7 cellular contexts compared by ENCODE assay signal in the genomic region with DNA sequence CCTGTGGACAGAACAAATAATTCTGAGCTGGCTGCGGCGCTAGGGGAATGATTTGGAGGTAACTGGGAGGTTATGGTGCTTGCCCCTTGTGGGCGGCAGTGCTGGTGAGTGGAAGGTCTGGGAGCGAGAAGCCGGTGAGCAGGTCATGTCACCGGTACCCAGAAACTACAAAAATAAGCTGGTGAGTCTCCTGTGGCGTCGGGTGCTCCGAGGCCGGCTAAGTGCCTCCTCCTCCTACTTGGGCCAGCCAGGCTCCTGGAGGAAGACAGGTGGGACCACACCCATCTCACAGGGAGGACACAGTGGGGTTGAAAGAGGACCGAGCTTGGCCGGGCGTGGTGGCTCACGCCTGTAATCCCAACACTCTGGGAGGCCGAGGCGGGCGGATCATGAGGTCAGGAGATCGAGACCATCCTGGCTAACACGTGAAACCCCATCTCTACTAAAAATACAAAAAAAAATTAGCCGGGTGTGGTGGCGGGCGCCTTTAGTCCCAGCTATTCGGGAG. TPM values are rescaled to one million over a fixed set of nuclear protein-coding genes. Genes with fewer than 3 reads are reported as not detected.
A peak's percentile ranks its signal among the peaks of the same experiment; 100 is the strongest.
DNase-seq lines count a peak whose midpoint lies in the region; ATAC-seq, FAIRE-seq and TF ChIP-seq lines count a peak whose summit lies in the region.
"Not testable (repeated sequence)": the region's sequence is repeated elsewhere in the genome, so short reads cannot be mapped to it uniquely, and the experiment has no call there.

No MANE protein-coding gene starts in this region.

- not testable (repeated sequence) for H2BK120ac ChIP-seq in IMR-90 (ENCODE audit: low read depth, low read length); mesenchymal stem cell (ENCODE audit: low read depth, low read length); trophoblast cell (ENCODE audit: insufficient read depth, low read length, poor library complexity)

- BruUV-seq in IMR-90 (replicated peaks; lab: Mats Ljungman, UMichigan) = not testable (repeated sequence)

- TF ChIP-seq RAD21 in IMR-90 (IDR thresholded peaks at IDR 0.05; ENCODE audit: low read length) = not testable (repeated sequence)

- not testable (repeated sequence) for TF ChIP-seq POLR2A in IMR-90 (IDR thresholded peaks at IDR 0.05; ENCODE audit: low read depth, low read length)

- H3K36me3 Mint-ChIP-seq in activated naive CD8-positive, alpha-beta T cell; endothelial cell (ENCODE audit: low read depth, unreplicated experiment): not testable (repeated sequence)

- H4K12ac ChIP-seq in trophoblast cell (ENCODE audit: low read depth, low read length) = not testable (repeated sequence)

- POLR2A ChIA-PET in IMR-90 (lab: Charles Lee; ENCODE audit: unreplicated experiment) = not testable (repeated sequence)

- not testable (repeated sequence) for H3K23ac ChIP-seq in IMR-90 (ENCODE audit: low read depth, low read length); mesenchymal stem cell (ENCODE audit: low read length in 2 of 2); trophoblast cell (ENCODE audit: low read length)

- WGBS in IMR-90 (ENCODE audit: extremely low coverage in 2 of 2, insufficient read length in 1 of 2), 2 experiments = no CpG with 5 or more reads among the region's 23 CpGs
- 93% methylated on average over 22 of the region's 23 CpGs for WGBS in mesenchymal stem cell
- no CpG with 5 or more reads among the region's 23 CpGs for WGBS in trophoblast cell (ENCODE audit: extremely low coverage, insufficient coverage, insufficient read length)

- not testable (repeated sequence) for H2BK20ac ChIP-seq in IMR-90 (ENCODE audit: low read depth, low read length)

- H3K27ac ChIP-seq in BLaER1 treated with 17β-estradiol and CSF1 and Interleukin-3, amounts not matched to agents 10 nM and 100 nM; IMR-90 (ENCODE audit: insufficient read depth, low read length); mesenchymal stem cell (ENCODE audit: low read length, poor library complexity, severe bottlenecking); trophoblast cell (ENCODE audit: low read depth, low read length): not testable (repeated sequence)

- TF ChIP-seq CTCF in IMR-90 (conservative IDR thresholded peaks at IDR 0.05; ENCODE audit: low read depth, low read length); endothelial cell (IDR thresholded peaks at IDR 0.05; ENCODE audit: unreplicated experiment): not testable (repeated sequence)

- peak; percentile 32 for FAIRE-seq in urothelium cell line (lab: Jason Lieb, UNC)

- peaks cover 0 to 37% (median 13%) of the 10 kb centered on the region in 11 experiments; a peak in 12 of 22 replicates for H4K20me1 ChIP-seq in BLaER1 treated with 17β-estradiol and CSF1 and Interleukin-3, amounts not matched to agents 10 nM and 100 nM
- not testable (repeated sequence) for H4K20me1 ChIP-seq in IMR-90 (ENCODE audit: insufficient read depth, low read length)

- H3K4me2 ChIP-seq in BLaER1 treated with 17β-estradiol and CSF1 and Interleukin-3, amounts not matched to agents 10 nM and 100 nM = peak overlapping the region in 8 of 11 experiments; percentile 29 to 87 (median 68); a peak in 7 of 22 replicates
- not testable (repeated sequence) for H3K4me2 ChIP-seq in IMR-90 (ENCODE audit: low read depth, low read length); mesenchymal stem cell (ENCODE audit: low read length, poor library complexity, severe bottlenecking); trophoblast cell (ENCODE audit: low read length)

- intact Hi-C loops in IMR-90 (cut with micrococcal nuclease) = not testable (repeated sequence)

- H3K14ac ChIP-seq in IMR-90 (replicated peaks; ENCODE audit: low read depth, low read length); mesenchymal stem cell (ENCODE audit: low read length in 2 of 2); trophoblast cell (ENCODE audit: low read length): not testable (repeated sequence)

- H2BK15ac ChIP-seq in IMR-90 (ENCODE audit: low read depth, low read length) = not testable (repeated sequence)
- H2BK15ac ChIP-seq in mesenchymal stem cell (ENCODE audit: low read depth, poor library complexity, severe bottlenecking) = peak overlapping the region; percentile 46

- H3K79me1 ChIP-seq in IMR-90 (ENCODE audit: low read depth in 1 of 2, low read length in 2 of 2); mesenchymal stem cell (replicated peaks; ENCODE audit: low read length, poor library complexity, severe bottlenecking); trophoblast cell (ENCODE audit: low read length): not testable (repeated sequence)

- not testable (repeated sequence) for H2AK5ac ChIP-seq in IMR-90 (ENCODE audit: low read depth, low read length); mesenchymal stem cell (ENCODE audit: low read length, severe bottlenecking); trophoblast cell (ENCODE audit: low read length)

- H3K18ac ChIP-seq in IMR-90 (ENCODE audit: low read depth, low read length); mesenchymal stem cell (ENCODE audit: low read depth in 1 of 2, low read length in 2 of 2); trophoblast cell (ENCODE audit: low read length): not testable (repeated sequence)

- dilution Hi-C loops in IMR-90 (cut with HindIII; ENCODE audit: low sequenced_read_pairs, unreplicated experiment) = not testable (repeated sequence)

- H3K27me3 Mint-ChIP-seq in activated naive CD8-positive, alpha-beta T cell = peaks cover 11% of the 10 kb centered on the region
- H3K27me3 Mint-ChIP-seq in endothelial cell (ENCODE audit: unreplicated experiment) = peaks cover 13% of the 10 kb centered on the region

- CTCF ChIA-PET in IMR-90 (lab: Yijun Ruan, JAX) = interaction anchor here (1.2 kb wide), 1 partner anchor 46 kb away, joined by 8 read pairs; no protein-coding TSS in a partner anchor

- in situ Hi-C loops in IMR-90 (cut with MboI; ENCODE audit: low sequenced_read_pairs) = loop anchor here (25.0 kb wide), 1 partner anchor 470 kb away; no protein-coding TSS in a partner anchor

- peaks cover 54 to 81% (median 68%) of the 10 kb centered on the region in 10 experiments for H3K4me1 ChIP-seq in BLaER1 treated with 17β-estradiol and CSF1 and Interleukin-3, amounts not matched to agents 10 nM and 100 nM
- not testable (repeated sequence) for H3K4me1 ChIP-seq in IMR-90 (ENCODE audit: control insufficient read depth, insufficient read depth, low read length)
- peaks cover 38% of the 10 kb centered on the region for H3K4me1 ChIP-seq in mesenchymal stem cell (ENCODE audit: control insufficient read depth, insufficient read depth, low read depth, low read length)
- peaks cover 21 to 22% of the 10 kb centered on the region in 2 experiments for H3K4me1 ChIP-seq in trophoblast cell (ENCODE audit: control insufficient read depth in 1 of 2, insufficient read depth in 2 of 2, low read length in 2 of 2)

- not testable (repeated sequence) for H2AFZ ChIP-seq in IMR-90 (replicated peaks; ENCODE audit: low read length, poor library complexity); mesenchymal stem cell (ENCODE audit: low read depth, low read length); trophoblast cell (ENCODE audit: insufficient read depth, low read length, poor library complexity)

- DNase-seq in IMR-90; endothelial cell (ENCODE audit: low spot score); mesenchymal stem cell; trophoblast cell; urothelium cell line (ENCODE audit: low spot score): not testable (repeated sequence)

- H4K5ac ChIP-seq in IMR-90 (ENCODE audit: low read depth, low read length) = not testable (repeated sequence)

- H3K9ac ChIP-seq in BLaER1 treated with 17β-estradiol and CSF1 and Interleukin-3, amounts not matched to agents 10 nM and 100 nM; IMR-90 (ENCODE audit: low read depth, low read length); mesenchymal stem cell (ENCODE audit: low read length); trophoblast cell (ENCODE audit: low read length): not testable (repeated sequence)

- not testable (repeated sequence) for ATAC-seq in IMR-90 (ENCODE audit: low read depth)

- not testable (repeated sequence) for H4K8ac ChIP-seq in IMR-90 (ENCODE audit: low read depth in 2 of 2, low read length in 2 of 2); mesenchymal stem cell (ENCODE audit: low read length); trophoblast cell (ENCODE audit: low read depth, low read length)

- H3K4me1 Mint-ChIP-seq in activated naive CD8-positive, alpha-beta T cell (ENCODE audit: low read depth) = not testable (repeated sequence)
- peaks cover 11% of the 10 kb centered on the region for H3K4me1 Mint-ChIP-seq in endothelial cell (ENCODE audit: unreplicated experiment)

- H3K4me3 Mint-ChIP-seq in activated naive CD8-positive, alpha-beta T cell; endothelial cell (ENCODE audit: unreplicated experiment): not testable (repeated sequence)

- not testable (repeated sequence) for H3K36me3 ChIP-seq in BLaER1 treated with 17β-estradiol and CSF1 and Interleukin-3, amounts not matched to agents 10 nM and 100 nM; IMR-90 (ENCODE audit: control insufficient read depth, insufficient read depth, low read length); mesenchymal stem cell (ENCODE audit: control insufficient read depth in 1 of 2, insufficient read depth in 2 of 2, low read depth in 1 of 2, low read length in 2 of 2); trophoblast cell (ENCODE audit: control insufficient read depth in 1 of 2, insufficient read depth in 2 of 2, low read length in 2 of 2)

- peak overlapping the region; percentile 55 for H2AK9ac ChIP-seq in IMR-90 (replicated peaks; ENCODE audit: low read depth, low read length, poor library complexity)

- H2BK5ac ChIP-seq in IMR-90 (ENCODE audit: low read depth, low read length, poor library complexity, severe bottlenecking); mesenchymal stem cell (ENCODE audit: low read depth, low read length, poor library complexity, severe bottlenecking); trophoblast cell (ENCODE audit: low read depth, low read length, poor library complexity): not testable (repeated sequence)

- not testable (repeated sequence) for H2BK12ac ChIP-seq in mesenchymal stem cell (ENCODE audit: low read length in 2 of 2); trophoblast cell (ENCODE audit: low read length)

- not testable (repeated sequence) for H3K79me2 ChIP-seq in trophoblast cell (ENCODE audit: control insufficient read depth, insufficient read depth, low read length, poor library complexity)

- H3K27ac Mint-ChIP-seq in activated naive CD8-positive, alpha-beta T cell = peak overlapping the region; percentile 34
- peak overlapping the region; percentile 13 for H3K27ac Mint-ChIP-seq in endothelial cell (ENCODE audit: unreplicated experiment)

- not testable (repeated sequence) for H3K9me3 ChIP-seq in BLaER1 treated with 17β-estradiol and CSF1 and Interleukin-3, amounts not matched to agents 10 nM and 100 nM (replicated peaks in 1 of 11); IMR-90 (ENCODE audit: control insufficient read depth, insufficient read depth, low read length); mesenchymal stem cell (ENCODE audit: control insufficient read depth, low read length); trophoblast cell (ENCODE audit: insufficient read depth, low read depth, low read length)

- H3K27me3 ChIP-seq in BLaER1 treated with 17β-estradiol and CSF1 and Interleukin-3, amounts not matched to agents 10 nM and 100 nM = peaks cover 38 to 45% (median 42%) of the 10 kb centered on the region in 11 experiments
- not testable (repeated sequence) for H3K27me3 ChIP-seq in IMR-90 (ENCODE audit: control insufficient read depth, insufficient read depth, low read length)
- H3K27me3 ChIP-seq in mesenchymal stem cell (ENCODE audit: control insufficient read depth in 1 of 2, insufficient read depth in 1 of 2, low read length in 2 of 2) (peaks cover 20 to 31% of the 10 kb centered on the region in 2 experiments), trophoblast cell (ENCODE audit: insufficient read depth, low read length) (peaks cover 22% of the 10 kb centered on the region)

- H3K4me3 ChIP-seq in BLaER1 treated with 17β-estradiol and CSF1 and Interleukin-3, amounts not matched to agents 10 nM and 100 nM; IMR-90 (ENCODE audit: insufficient read depth, low read depth, low read length); mesenchymal stem cell (ENCODE audit: insufficient read depth in 1 of 2, low read depth in 1 of 2, low read length in 2 of 2); trophoblast cell (ENCODE audit: low read depth, low read length): not testable (repeated sequence)

- H3K56ac ChIP-seq in IMR-90 (ENCODE audit: extremely low read depth, insufficient read depth, low read length) = not testable (repeated sequence)

- H3K9me3 Mint-ChIP-seq in activated naive CD8-positive, alpha-beta T cell (ENCODE audit: low read depth); endothelial cell (ENCODE audit: unreplicated experiment): not testable (repeated sequence)

- H4K91ac ChIP-seq in IMR-90 (ENCODE audit: insufficient read depth, low read depth, low read length); mesenchymal stem cell (ENCODE audit: low read length): not testable (repeated sequence)
- H4K91ac ChIP-seq in trophoblast cell (ENCODE audit: low read depth, low read length) = peak overlapping the region; percentile 11

- H3K9me1 ChIP-seq in IMR-90 (ENCODE audit: insufficient read depth, low read length) = not testable (repeated sequence)

- not testable (repeated sequence) for H3K4ac ChIP-seq in IMR-90 (ENCODE audit: low read depth, low read length); mesenchymal stem cell (ENCODE audit: low read depth in 1 of 2, low read length in 2 of 2); trophoblast cell (ENCODE audit: low read depth, low read length)

RNA-seq across cellular contexts. Expression of gene AMZ1, which starts 4.0 kb away (rescaled TPM):
- total RNA-seq in IMR-90 (2012; rRNA removed) (0.54 and 0.83 TPM in 2 replicates), endothelial cell (ENCODE audit: unreplicated experiment) (0.05 TPM)
- polyA plus RNA-seq in IMR-90 (2012; rRNA removed) = 1.6 and 2.7 TPM in 2 replicates
- polyA plus RNA-seq in IMR-90 (2012; cell fraction: cytosol; rRNA removed) = 0.93 and 1.5 TPM in 2 replicates
- polyA plus RNA-seq in IMR-90 (2012; cell fraction: nucleus; rRNA removed; ENCODE audit: low replicate concordance) = 1.8 and 3.4 TPM in 2 replicates
- polyA plus RNA-seq in mesenchymal stem cell (2013, experiment 1 of 2) = 0.06 TPM
- polyA plus RNA-seq in mesenchymal stem cell (2013, experiment 2 of 2) = 0.07 TPM
- 0.41 and 0.64 TPM in 2 replicates for polyA plus RNA-seq in trophoblast cell (2013)
